8 cellular contexts compared by ENCODE assay signal in genomic region chr3:191328963-191329653, GRCh38. TPM values are rescaled to one million over a fixed set of nuclear protein-coding genes. Genes with fewer than 3 reads are reported as not detected.
DNase-seq lines count a peak whose midpoint lies in the region; ATAC-seq and TF ChIP-seq lines count a peak whose summit lies in the region.

TSS of gene CCDC50 (plus strand) at chr3:191329394. CDS start at chr3:191329675, 281 bp downstream.

- peak; percentile 83 for ATAC-seq in GM19397 (IDR thresholded peaks at IDR 0.05; ENCODE audit: unreplicated experiment)
- peak; percentile 66 for ATAC-seq in HG03457 (IDR thresholded peaks at IDR 0.05; ENCODE audit: unreplicated experiment)
- ATAC-seq in activated CD8-positive, alpha-beta T cell treated with anti-CD3 and anti-CD28 coated beads for 36 hours, result peak; percentile 75
- peak; percentile 73 for ATAC-seq in stimulated activated effector memory CD8-positive, alpha-beta T cell treated with anti-CD3 and anti-CD28 coated beads, Interleukin-12 subunit alpha, Interleukin-12 subunit beta, amount 100 ng/mL, for 72 hours

- no peaks in the 10 kb centered on the region for H3K27me3 ChIP-seq in endodermal cell (ENCODE audit: control insufficient read depth, insufficient read depth, low read length, poor library complexity, severe bottlenecking)

- intact Hi-C loops in activated CD8-positive, alpha-beta T cell treated with anti-CD3 and anti-CD28 coated beads for 36 hours (cut with micrococcal nuclease), result no loop called here

- H3K36me3 Mint-ChIP-seq in activated CD8-positive, alpha-beta T cell treated with anti-CD3 and anti-CD28 coated beads for 36 hours (ENCODE audit: low read depth), result no peaks in the 10 kb centered on the region
- no peaks in the 10 kb centered on the region for H3K36me3 Mint-ChIP-seq in endodermal cell (ENCODE audit: low read depth)
- H3K36me3 Mint-ChIP-seq in stimulated activated effector memory CD8-positive, alpha-beta T cell treated with anti-CD3 and anti-CD28 coated beads, Interleukin-12 subunit alpha, Interleukin-12 subunit beta, amount 100 ng/mL, for 72 hours, result peaks cover 5% of the 10 kb centered on the region

- H3K9me3 Mint-ChIP-seq in activated CD8-positive, alpha-beta T cell treated with anti-CD3 and anti-CD28 coated beads for 36 hours, result no peaks in the 10 kb centered on the region
- no peaks in the 10 kb centered on the region for H3K9me3 Mint-ChIP-seq in endodermal cell
- no peaks in the 10 kb centered on the region for H3K9me3 Mint-ChIP-seq in stimulated activated effector memory CD8-positive, alpha-beta T cell treated with anti-CD3 and anti-CD28 coated beads, Interleukin-12 subunit alpha, Interleukin-12 subunit beta, amount 100 ng/mL, for 72 hours

- H3K9me3 ChIP-seq in endodermal cell (ENCODE audit: control insufficient read depth, low read length), result no peaks in the 10 kb centered on the region

- peak within 1 kb of the TSS; percentile 90 for H3K9ac ChIP-seq in endodermal cell (ENCODE audit: extremely low read depth, low read length, poor library complexity, severe bottlenecking)

- POLR2A ChIA-PET in activated CD8-positive, alpha-beta T cell treated with anti-CD3 and anti-CD28 coated beads for 36 hours (lab: Charles Lee), result interaction anchor here (1.4 kb wide), 1 partner anchor 16 kb away, joined by 4 read pairs; no protein-coding TSS in a partner anchor

- H3K4me1 Mint-ChIP-seq in activated CD8-positive, alpha-beta T cell treated with anti-CD3 and anti-CD28 coated beads for 36 hours (ENCODE audit: low read depth), result peaks cover 13% of the 10 kb centered on the region
- peaks cover 36% of the 10 kb centered on the region for H3K4me1 Mint-ChIP-seq in endodermal cell
- H3K4me1 Mint-ChIP-seq in stimulated activated effector memory CD8-positive, alpha-beta T cell treated with anti-CD3 and anti-CD28 coated beads, Interleukin-12 subunit alpha, Interleukin-12 subunit beta, amount 100 ng/mL, for 72 hours, result peaks cover 14% of the 10 kb centered on the region

- peak; percentile 11 for DNase-seq in CMK (ENCODE audit: low read depth)
- peak; percentile 42 to 86 for DNase-seq in NCI-H526 (lab: John Stamatoyannopoulos, UW)
- peak; percentile 65 for DNase-seq in activated CD8-positive, alpha-beta T cell treated with anti-CD3 and anti-CD28 coated beads for 36 hours
- peak; percentile 94 for DNase-seq in endodermal cell
- DNase-seq in lung microvascular endothelial cell (ENCODE audit: low read depth in 2 of 2), result peak; percentile 87 to 92
- peak; percentile 30 to 53 for DNase-seq in stimulated activated effector memory CD8-positive, alpha-beta T cell treated with anti-CD3 and anti-CD28 coated beads, Interleukin-12 subunit alpha, Interleukin-12 subunit beta, amount 100 ng/mL, for 72 hours (ENCODE audit: low spot score in 2 of 2)

- H3K27ac Mint-ChIP-seq in activated CD8-positive, alpha-beta T cell treated with anti-CD3 and anti-CD28 coated beads for 36 hours, result peak within 1 kb of the TSS; percentile 52
- peak within 1 kb of the TSS; percentile 82 for H3K27ac Mint-ChIP-seq in endodermal cell
- peak within 1 kb of the TSS; percentile 84 for H3K27ac Mint-ChIP-seq in stimulated activated effector memory CD8-positive, alpha-beta T cell treated with anti-CD3 and anti-CD28 coated beads, Interleukin-12 subunit alpha, Interleukin-12 subunit beta, amount 100 ng/mL, for 72 hours

- H3K4me3 ChIP-seq in endodermal cell (ENCODE audit: low read length), result peak within 1 kb of the TSS; percentile 96

- no peaks in the 10 kb centered on the region for H3K36me3 ChIP-seq in endodermal cell (ENCODE audit: control insufficient read depth, insufficient read depth, low read length)

- peaks cover 23% of the 10 kb centered on the region for H3K27me3 Mint-ChIP-seq in activated CD8-positive, alpha-beta T cell treated with anti-CD3 and anti-CD28 coated beads for 36 hours
- H3K27me3 Mint-ChIP-seq in endodermal cell (ENCODE audit: insufficient read depth), result no peaks in the 10 kb centered on the region

- H3K27ac ChIP-seq in endodermal cell (ENCODE audit: low read depth, low read length), result peak within 1 kb of the TSS; percentile 96

- 0 to 5% methylated on average over 10 to 63 of the region's 63 CpGs for WGBS in endodermal cell (ENCODE audit: insufficient coverage in 1 of 2, insufficient read length in 1 of 2), 2 experiments

- peaks cover 2% of the 10 kb centered on the region for H3K4me1 ChIP-seq in endodermal cell (ENCODE audit: control insufficient read depth, insufficient read depth, low read length)

- H3K4me3 Mint-ChIP-seq in activated CD8-positive, alpha-beta T cell treated with anti-CD3 and anti-CD28 coated beads for 36 hours, result peak within 1 kb of the TSS; percentile 71
- H3K4me3 Mint-ChIP-seq in endodermal cell, result peak within 1 kb of the TSS; percentile 86
- H3K4me3 Mint-ChIP-seq in stimulated activated effector memory CD8-positive, alpha-beta T cell treated with anti-CD3 and anti-CD28 coated beads, Interleukin-12 subunit alpha, Interleukin-12 subunit beta, amount 100 ng/mL, for 72 hours, result peak within 1 kb of the TSS; percentile 68

- TF ChIP-seq CTCF in activated CD8-positive, alpha-beta T cell treated with anti-CD3 and anti-CD28 coated beads for 36 hours (IDR thresholded peaks at IDR 0.05), result no peak
- TF ChIP-seq CTCF in endodermal cell (conservative IDR thresholded peaks at IDR 0.05), result peak; percentile 46

- CTCF ChIA-PET in activated CD8-positive, alpha-beta T cell treated with anti-CD3 and anti-CD28 coated beads for 36 hours (lab: Charles Lee), result no interaction called here

RNA-seq across cellular contexts. Expression of gene CCDC50, which starts in this region (rescaled TPM):
- 1 to 10 TPM; 7.3 to 7.6 TPM for total RNA-seq in activated CD8-positive, alpha-beta T cell treated with anti-CD3 and anti-CD28 coated beads for 36 hours
- total RNA-seq in endodermal cell (10 to 100 TPM; 41.8 to 48.6 TPM), lung microvascular endothelial cell (68.9 and 93.5 TPM in 2 replicates)
- polyA plus RNA-seq in endodermal cell (2013, experiment 1 of 2), result 62.5 TPM
- 65.1 TPM for polyA plus RNA-seq in endodermal cell (2013, experiment 2 of 2)

Comparison
In these comparisons a context has a peak if more than half of its experiments do, and no peak if none do; other contexts are left out.
1. Peak in every context shown above with its lines: DNase-seq, ATAC-seq, H3K4me3 ChIP-seq and H3K27ac ChIP-seq.
2. DNase-seq: peak in every context shown above with its lines; median percentile 94 in endodermal cell; 90 in lung microvascular endothelial cell; 65 in activated CD8-positive, alpha-beta T cell treated with anti-CD3 and anti-CD28 coated beads for 36 hours; 64 in NCI-H526; 42 in stimulated activated effector memory CD8-positive, alpha-beta T cell treated with anti-CD3 and anti-CD28 coated beads, Interleukin-12 subunit alpha, Interleukin-12 subunit beta, amount 100 ng/mL, for 72 hours; 11 in CMK.